In genomic region chr4:100166297-100167034, GRCh38 we compare ENCODE assay signal across 18 cellular contexts. TPM values are rescaled to one million over a fixed set of nuclear protein-coding genes. Genes with fewer than 3 reads are reported as not detected.
DNase-seq lines count a peak whose midpoint lies in the region; ATAC-seq and TF ChIP-seq lines count a peak whose summit lies in the region.
"Had no signal": no experiment of that assay in that cellular context is flagged by ENCODE, and none has a peak within 500 bp of the region (broad histone marks: within the 10 kb centered on the region; RNA-seq: fewer than 3 reads in every experiment).

No MANE protein-coding gene starts in this region.

- H3K4me3 ChIP-seq in DND-41 (ENCODE audit: low read depth in 1 of 2, low read length in 2 of 2) (no peak overlapping the region), gastrocnemius medialis (no peak overlapping the region)

- peaks cover 10% of the 10 kb centered on the region for H3K9me3 ChIP-seq in DND-41 (ENCODE audit: insufficient read depth, low read length, severe bottlenecking)
- H3K9me3 ChIP-seq in KOPT-K1 (ENCODE audit: insufficient read depth, low read length, poor library complexity, severe bottlenecking): peaks cover 50% of the 10 kb centered on the region
- H3K9me3 ChIP-seq in gastrocnemius medialis: peaks cover 0 to 5% (median 3%) of the 10 kb centered on the region in 3 donors
- H3K9me3 ChIP-seq: BE2C had no signal

- TF ChIP-seq CTCF in DND-41 (IDR thresholded peaks at IDR 0.05; ENCODE audit: borderline replicate concordance, extremely low read depth, low read length, poor library complexity, severe bottlenecking) (no peak), activated B cell treated with CpG ODN at 0.5 μM for 24 hours (IDR thresholded peaks at IDR 0.05) (no peak), gastrocnemius medialis (IDR thresholded peaks at IDR 0.05 in 4 of 5, conservative IDR thresholded peaks at IDR 0.05 in 1 of 5) (no peak)

- no peaks in the 10 kb centered on the region for H3K36me3 ChIP-seq in DND-41 (ENCODE audit: insufficient read depth, low read length)
- no peaks in the 10 kb centered on the region for H3K36me3 ChIP-seq in KOPT-K1 (ENCODE audit: insufficient read depth, low read length)
- H3K36me3 ChIP-seq in gastrocnemius medialis: no peaks in the 10 kb centered on the region
- H3K36me3 ChIP-seq: BE2C had no signal

- no peaks in the 10 kb centered on the region for H3K27me3 ChIP-seq in DND-41 (ENCODE audit: insufficient read depth, low read length, poor library complexity)
- H3K27me3 ChIP-seq in gastrocnemius medialis: no peaks in the 10 kb centered on the region
- H3K27me3 ChIP-seq: BE2C had no signal

- peak overlapping the region; percentile 34 for H3K4me2 ChIP-seq in DND-41 (ENCODE audit: insufficient read depth, low read length)

- POLR2A ChIA-PET in activated B cell treated with CpG ODN at 0.5 μM for 24 hours (lab: Charles Lee): no interaction called here

- H3K27ac ChIP-seq in DND-41 (ENCODE audit: low read length) (peak overlapping the region; percentile 62), KOPT-K1 (ENCODE audit: low read depth, low read length, poor library complexity, severe bottlenecking) (peak overlapping the region; percentile 70), gastrocnemius medialis (peak overlapping the region; percentile 70 to 87 (median 76))

- H3K36me3 Mint-ChIP-seq in activated B cell treated with CpG ODN at 0.5 μM for 24 hours (ENCODE audit: low read depth): no peaks in the 10 kb centered on the region

- H3K79me2 ChIP-seq in DND-41 (ENCODE audit: insufficient read depth, low read length): no peaks in the 10 kb centered on the region

- no peak overlapping the region; the same call in 1 of the 2 replicates for H3K9ac ChIP-seq in DND-41 (ENCODE audit: low read depth, low read length)

- peak overlapping the region; percentile 4 for H3K4me3 Mint-ChIP-seq in activated B cell treated with CpG ODN at 0.5 μM for 24 hours

- H3K27ac Mint-ChIP-seq in activated B cell treated with CpG ODN at 0.5 μM for 24 hours: no peak overlapping the region

- H2AFZ ChIP-seq in DND-41 (ENCODE audit: low read depth, low read length): peak overlapping the region; percentile 14; the same call in 1 of the 2 replicates

- H3K4me1 Mint-ChIP-seq in activated B cell treated with CpG ODN at 0.5 μM for 24 hours: peaks cover 34% of the 10 kb centered on the region

- H4K20me1 ChIP-seq in DND-41 (ENCODE audit: insufficient read depth, low read length): no peaks in the 10 kb centered on the region

- ATAC-seq in DND-41 (ENCODE audit: insufficient read depth, low read depth) (peak; percentile 56), activated B cell treated with CpG ODN at 0.5 μM for 24 hours (ENCODE audit: low read depth) (peak; percentile 58), gastrocnemius medialis (no peak), GM19035 (IDR thresholded peaks at IDR 0.05; ENCODE audit: unreplicated experiment) (no peak), HG03439 (IDR thresholded peaks at IDR 0.05; ENCODE audit: unreplicated experiment) (no peak)
- ATAC-seq: SK-N-SH treated with all-trans-retinoic acid at 6 μM for 48 hours had no signal

- peaks cover 48% of the 10 kb centered on the region for H3K4me1 ChIP-seq in DND-41 (ENCODE audit: insufficient read depth, low read length)
- H3K4me1 ChIP-seq in gastrocnemius medialis: peaks cover 31 to 47% of the 10 kb centered on the region in 2 donors

- intact Hi-C loops in activated B cell treated with CpG ODN at 0.5 μM for 24 hours (cut with micrococcal nuclease) (no loop called here), gastrocnemius medialis (cut with DNase I; ENCODE audit: low total_unique reads) (loop anchor here (5.0 kb wide), 1 partner anchor 136 kb away; no protein-coding TSS in a partner anchor)

- TF ChIP-seq POLR2A in gastrocnemius medialis (IDR thresholded peaks at IDR 0.05): no peak

- no peaks in the 10 kb centered on the region for H3K27me3 Mint-ChIP-seq in activated B cell treated with CpG ODN at 0.5 μM for 24 hours
- H3K27me3 Mint-ChIP-seq: CD8-positive, alpha-beta memory T cell had no signal

- peak; percentile 34 for DNase-seq in DND-41
- DNase-seq in activated B cell treated with CpG ODN at 0.5 μM for 24 hours: no peak
- DNase-seq in gastrocnemius medialis: no peak
- DNase-seq in kidney glomerular epithelial cell (lab: John Stamatoyannopoulos, UW): no peak
- DNase-seq: ACHN; BE2C; CD8-positive, alpha-beta memory T cell; HCEC 1CT; NCI-H1092 treated with DMSO at 0.1 percent for 48 hours; NCI-H1694 treated with DMSO at 0.1 percent for 48 hours; NCI-H446; NCI-H748 treated with DMSO at 0.1 percent for 48 hours; SHP77 had no signal

- peaks cover 16% of the 10 kb centered on the region for H3K9me3 Mint-ChIP-seq in activated B cell treated with CpG ODN at 0.5 μM for 24 hours

- in situ Hi-C loops in gastrocnemius medialis (cut with MboI; ENCODE audit: low sequenced_read_pairs in 4 of 4): no loop called here

- CTCF ChIA-PET in activated B cell treated with CpG ODN at 0.5 μM for 24 hours (lab: Charles Lee): no interaction called here

RNA-seq across cellular contexts. Expression of gene DDIT4L, which starts 23.8 kb away (rescaled TPM):
- total RNA-seq in activated B cell treated with CpG ODN at 0.5 μM for 24 hours (not detected in 2 replicates), gastrocnemius medialis (10 to 100 TPM; 41.8 to 99.7 (median 69.9) TPM)
- total RNA-seq: CD8-positive, alpha-beta memory T cell; HT1080 had no signal

Comparison
In these comparisons a context has a peak if more than half of its experiments do, and no peak if none do; other contexts are left out.
1. ATAC-seq: peak in DND-41 (single experiment) and activated B cell treated with CpG ODN at 0.5 μM for 24 hours (single experiment); none in gastrocnemius medialis (0 of 2), GM19035 (single experiment) and HG03439 (single experiment).
2. RNA of gene DDIT4L, which starts 23.8 kb away (total RNA-seq): 41.8 to 99.7 TPM in gastrocnemius medialis; not detected in activated B cell treated with CpG ODN at 0.5 μM for 24 hours; every median in the first group is over 10 times any median in the second.
3. Peak in every context shown above with its lines, with median percentiles within 50 percentile points of each other: H3K27ac ChIP-seq.